19 cellular contexts compared by ENCODE assay signal in the genomic region with DNA sequence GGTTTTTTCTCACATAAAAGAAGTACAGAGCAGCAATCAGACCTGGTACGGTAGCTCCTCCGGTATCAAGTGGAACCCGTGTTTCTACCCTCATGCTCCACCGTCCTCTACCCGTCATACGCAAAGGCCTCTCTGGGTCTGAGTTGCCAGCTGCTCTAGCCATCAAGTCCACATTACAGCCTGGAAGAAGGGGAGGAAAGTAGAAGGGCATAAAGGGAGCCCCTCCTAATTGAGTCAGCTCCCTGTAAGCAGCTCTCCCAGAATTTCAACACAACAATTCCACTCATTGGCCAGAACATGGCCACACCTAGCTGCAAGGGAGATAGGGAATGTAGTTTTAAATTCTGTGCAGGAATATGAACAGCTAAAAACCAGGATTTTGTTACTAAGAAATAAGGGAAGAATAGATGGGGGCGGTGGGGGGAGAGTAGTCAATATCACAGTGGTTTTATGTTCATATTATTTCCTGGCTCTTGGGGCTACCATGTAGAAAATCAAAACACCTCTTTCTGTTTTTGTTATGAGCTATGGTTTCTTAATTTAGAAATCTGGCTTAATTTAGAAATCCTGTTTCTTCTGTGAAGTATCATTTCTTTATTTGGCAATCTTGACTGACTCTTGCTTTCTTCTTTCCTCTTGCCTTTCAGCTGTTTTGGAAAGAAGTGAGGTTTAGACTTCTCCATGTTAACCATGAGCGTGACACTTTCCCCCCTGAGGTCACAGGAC.
DNase-seq lines count a peak whose midpoint lies in the region; ATAC-seq, FAIRE-seq and TF ChIP-seq lines count a peak whose summit lies in the region.
"Had no signal": no experiment of that assay in that cellular context is flagged by ENCODE, and none has a peak within 500 bp of the region (broad histone marks: within the 10 kb centered on the region; RNA-seq: fewer than 3 reads in every experiment).

No MANE protein-coding gene starts in this region.

- peak overlapping the region; percentile 36; the same call in 1 of the 2 replicates for H4K8ac ChIP-seq in H1 (ENCODE audit: extremely low read depth, insufficient read depth, low read length)

- H4K91ac ChIP-seq in H1 (replicated peaks; ENCODE audit: insufficient read length, low read length): no peak overlapping the region

- H4K5ac ChIP-seq in H1 (ENCODE audit: insufficient read length, low read depth, low read length): no peak overlapping the region

- no peak overlapping the region for H3K18ac ChIP-seq in H1 (ENCODE audit: extremely low read depth, low read length)

- H3K36me3 ChIP-seq in H1 (ENCODE audit: control insufficient read depth in 2 of 4, insufficient read depth in 4 of 4, low read length in 3 of 4): no peaks in the 10 kb centered on the region
- H3K36me3 ChIP-seq in muscle layer of colon (ENCODE audit: insufficient read depth, low read length): peaks cover 7% of the 10 kb centered on the region
- H3K36me3 ChIP-seq in thoracic aorta: no peaks in the 10 kb centered on the region

- H2BK120ac ChIP-seq in H1 (replicated peaks; ENCODE audit: low read depth, low read length): no peak overlapping the region

- TF ChIP-seq EP300 in H1 (IDR thresholded peaks at IDR 0.05; ENCODE audit: borderline replicate concordance in 1 of 2, low read depth in 2 of 2, low read length in 2 of 2): no peak

- POLR2A ChIA-PET in H1 (lab: Charles Lee; ENCODE audit: partially characterized antibody): no interaction called here

- H3K56ac ChIP-seq in H1 (replicated peaks; ENCODE audit: insufficient read length, low read depth, low read length): no peak overlapping the region

- H4K20me1 ChIP-seq in H1 (replicated peaks in 1 of 2; ENCODE audit: control insufficient read depth in 1 of 2, insufficient read depth in 2 of 2, low read length in 2 of 2): no peaks in the 10 kb centered on the region

- no peak overlapping the region for H2BK20ac ChIP-seq in H1 (ENCODE audit: low read length)

- no peaks in the 10 kb centered on the region for H3K79me1 ChIP-seq in H1 (ENCODE audit: low read depth, low read length)

- ATAC-seq in GM21723 (IDR thresholded peaks at IDR 0.05; ENCODE audit: unreplicated experiment) (peak; percentile 60), thoracic aorta (ENCODE audit: insufficient number of reproducible peaks, low FRiP score, low read depth) (peak; percentile 89), GM21529 (IDR thresholded peaks at IDR 0.05; ENCODE audit: unreplicated experiment) (no peak), esophagus mucosa (no peak)
- ATAC-seq: activated CD8-positive, alpha-beta T cell treated with anti-CD3 and anti-CD28 coated beads, Interleukin-2, amount 10 ng/mL, durations not matched to agents 7 days and 5 days; HCT116; stimulated activated memory B cell treated with anti-CD40 and anti-IgM and Interleukin-4, amounts not matched to agents 10 μg/mL and 1 μg/mL and 100 μg/mL, for 72 hours had no signal

- H2AK5ac ChIP-seq in H1 (ENCODE audit: low read depth, low read length): no peak overlapping the region

- no peak overlapping the region for H2BK5ac ChIP-seq in H1 (ENCODE audit: low read depth, low read length)

- WGBS in H1 (ENCODE audit: extremely low coverage in 1 of 2, insufficient coverage in 1 of 2, insufficient read length in 1 of 2, insufficient replicate concordance in 2 of 2, low coverage in 1 of 2, low lambda C conversion rate in 2 of 2, missing lambda C conversion rate in 1 of 2), 2 experiments: 92% methylated on average over 8 of the region's 8 CpGs; no CpG with 5 or more reads in 1 of the 2 experiments

- H3K27me3 ChIP-seq in H1 (replicated peaks in 1 of 4; ENCODE audit: control insufficient read depth in 3 of 4, extremely low read depth in 1 of 4, insufficient read depth in 3 of 4, low read length in 3 of 4): no peaks in the 10 kb centered on the region
- no peaks in the 10 kb centered on the region for H3K27me3 ChIP-seq in muscle layer of colon (ENCODE audit: control insufficient read depth in 1 of 2, insufficient read depth in 2 of 2, low read length in 2 of 2)
- no peaks in the 10 kb centered on the region for H3K27me3 ChIP-seq in thoracic aorta (replicated peaks; ENCODE audit: insufficient read depth)

- H3K23ac ChIP-seq in H1 (ENCODE audit: insufficient read length): no peak overlapping the region

- TF ChIP-seq CTCF in H1 (IDR thresholded peaks at IDR 0.05; ENCODE audit: control extremely low read depth in 1 of 3, insufficient read depth in 1 of 3, low read depth in 1 of 3, low read length in 3 of 3) (no peak), thoracic aorta (IDR thresholded peaks at IDR 0.05) (no peak)

- H2BK15ac ChIP-seq in H1 (ENCODE audit: low read length): no peak overlapping the region

- H3K23me2 ChIP-seq in H1 (ENCODE audit: low read depth, low read length): no peaks in the 10 kb centered on the region

- H3K4me1 ChIP-seq in H1 (replicated peaks in 1 of 4; ENCODE audit: control insufficient read depth in 3 of 4, insufficient read depth in 4 of 4, low read length in 3 of 4): peaks cover 0 to 5% (median 1%) of the 10 kb centered on the region in 4 experiments; a peak in 2 of 7 replicates
- peaks cover 25% of the 10 kb centered on the region for H3K4me1 ChIP-seq in muscle layer of colon (ENCODE audit: insufficient read depth, low read length)
- H3K4me1 ChIP-seq in thoracic aorta (ENCODE audit: control insufficient read depth in 1 of 2, low read depth in 2 of 2): peaks cover 4 to 33% of the 10 kb centered on the region in 2 donors
- H3K4me1 ChIP-seq: parathyroid adenoma had no signal

- H3K9me3 ChIP-seq in H1 (ENCODE audit: insufficient read depth in 2 of 2, low read depth in 1 of 2, low read length in 1 of 2) (no peaks in the 10 kb centered on the region), muscle layer of colon (ENCODE audit: low read length) (no peaks in the 10 kb centered on the region), thoracic aorta (no peaks in the 10 kb centered on the region)

- TF ChIP-seq POLR2A in H1 (IDR thresholded peaks at IDR 0.05; ENCODE audit: control extremely low read depth in 1 of 2, low read depth in 2 of 2, low read length in 2 of 2): no peak

- H3K4me3 ChIP-seq in H1 (ENCODE audit: extremely low read depth in 1 of 4, insufficient read depth in 2 of 4, low read depth in 3 of 4, low read length in 4 of 4) (no peak overlapping the region), muscle layer of colon (ENCODE audit: low read depth in 1 of 2, low read length in 2 of 2) (peak overlapping the region in 1 of 2 donors; percentile 26), thoracic aorta (peak overlapping the region; percentile 74)

- CTCF ChIA-PET in H1 (lab: Charles Lee; ENCODE audit: partially characterized antibody): no interaction called here

- H3K4me2 ChIP-seq in H1 (ENCODE audit: insufficient read depth in 1 of 2, low read depth in 2 of 2, low read length in 2 of 2): no peak overlapping the region

- H3K14ac ChIP-seq in H1 (ENCODE audit: insufficient read length): no peak overlapping the region

- TF ChIP-seq RAD21 in H1 (IDR thresholded peaks at IDR 0.05 in 1 of 2, conservative IDR thresholded peaks at IDR 0.05 in 1 of 2; ENCODE audit: low read depth in 2 of 2, low read length in 2 of 2): no peak

- DNase-seq in H1 (ENCODE audit: low read depth in 1 of 2, low spot score in 2 of 2): no peak
- no peak for DNase-seq in thoracic aorta (ENCODE audit: low spot score)
- no peak for DNase-seq in ureter (ENCODE audit: low spot score)
- DNase-seq in HK-2 (ENCODE audit: unreplicated experiment): no peak
- DNase-seq: activated CD8-positive, alpha-beta T cell treated with anti-CD3 and anti-CD28 coated beads, Interleukin-2, amount 10 ng/mL, durations not matched to agents 7 days and 5 days; AML-193; DMS 273 treated with DMSO at 0.1 percent for 48 hours; NCI-H2107 had no signal

- H3K4ac ChIP-seq in H1 (replicated peaks; ENCODE audit: insufficient read length, low read depth, low read length): no peak overlapping the region

- H3K9ac ChIP-seq in H1 (replicated peaks in 1 of 4; ENCODE audit: extremely low read depth in 1 of 4, low read depth in 3 of 4, low read length in 3 of 4) (no peak overlapping the region), muscle layer of colon (ENCODE audit: low read length) (no peak overlapping the region)
- H3K9ac ChIP-seq: parathyroid adenoma had no signal

- H2AFZ ChIP-seq in H1 (ENCODE audit: low read length): 0 out of 2 replicates have a peak overlapping the region, but pooled peaks have one; percentile 73
- H2AFZ ChIP-seq: parathyroid adenoma had no signal

- H3K27ac ChIP-seq in H1 (ENCODE audit: low read depth, low read length) (no peak overlapping the region), muscle layer of colon (ENCODE audit: low read depth, low read length) (peak overlapping the region; percentile 63), thoracic aorta (peak overlapping the region; percentile 87 to 96)
- H3K27ac ChIP-seq: parathyroid adenoma, RWPE1, VCaP had no signal

- H2BK12ac ChIP-seq in H1 (ENCODE audit: low read depth, low read length): no peak overlapping the region

- FAIRE-seq in H1 (lab: Jason Lieb, UNC): no peak
- FAIRE-seq: colon, keratinocyte had no signal

- H3K79me2 ChIP-seq in H1 (ENCODE audit: control insufficient read depth in 1 of 2, insufficient read depth in 2 of 2, low read length in 2 of 2): no peaks in the 10 kb centered on the region
- H3K79me2 ChIP-seq: parathyroid adenoma had no signal

TF ChIP-seq in H1, 55 proteins besides CTCF, POLR2A, EP300 and RAD21:
- no peak for TF ChIP-seq SP4 (IDR thresholded peaks at IDR 0.05; ENCODE audit: low read length)
- no peak for TF ChIP-seq HDAC2 (IDR thresholded peaks at IDR 0.05; ENCODE audit: borderline replicate concordance in 1 of 2, low read depth in 2 of 2, low read length in 2 of 2)
- TF ChIP-seq POLR2AphosphoS5 (IDR thresholded peaks at IDR 0.05; ENCODE audit: low read depth, low read length): no peak
- no peak for TF ChIP-seq EZH2 (IDR thresholded peaks at IDR 0.05; ENCODE audit: low read depth, low read length, severe bottlenecking)
- TF ChIP-seq KDM4A (IDR thresholded peaks at IDR 0.05; ENCODE audit: low read depth, low read length, severe bottlenecking): no peak
- TF ChIP-seq YY1 (IDR thresholded peaks at IDR 0.05; ENCODE audit: low read depth, low read length): no peak
- TF ChIP-seq, protein P1, sequence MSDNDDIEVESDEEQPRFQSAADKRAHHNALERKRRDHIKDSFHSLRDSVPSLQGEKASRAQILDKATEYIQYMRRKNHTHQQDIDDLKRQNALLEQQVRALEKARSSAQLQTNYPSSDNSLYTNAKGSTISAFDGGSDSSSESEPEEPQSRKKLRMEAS (IDR thresholded peaks at IDR 0.05): no peak
- no peak for TF ChIP-seq SRF (IDR thresholded peaks at IDR 0.05; ENCODE audit: low read depth, low read length)
- no peak for TF ChIP-seq CTBP2 (IDR thresholded peaks at IDR 0.05; ENCODE audit: borderline replicate concordance, insufficient read depth, insufficient read length, low read length)
- TF ChIP-seq RBBP5 (IDR thresholded peaks at IDR 0.05; ENCODE audit: borderline replicate concordance, low read depth, low read length): no peak
- no peak for TF ChIP-seq SP2 (IDR thresholded peaks at IDR 0.05; ENCODE audit: low read length)

Comparison
In these comparisons a context has a peak if more than half of its experiments do, and no peak if none do; other contexts are left out.
1. ATAC-seq: peak in GM21723 (single experiment) and thoracic aorta (single experiment); none in GM21529 (single experiment) and esophagus mucosa (single experiment).